ENCODE assay signal across 12 cellular contexts in genomic region chr11:12942157-12942556, GRCh38.
"Had no signal": no experiment of that assay in that cellular context is flagged by ENCODE, and none has a peak within 500 bp of the region (broad histone marks: within the 10 kb centered on the region; RNA-seq: fewer than 3 reads in every experiment).

No MANE protein-coding gene starts in this region.

- H3K27me3 ChIP-seq: ovary, stomach had no signal

- H3K4me1 ChIP-seq: stomach had no signal

- H3K36me3 ChIP-seq: ovary had no signal

- H3K9me3 Mint-ChIP-seq: central memory CD8-positive, alpha-beta T cell had no signal

- H3K27ac Mint-ChIP-seq: activated CD4-positive, alpha-beta memory T cell treated with anti-CD3 and anti-CD28 coated beads for 36 hours; activated naive CD8-positive, alpha-beta T cell treated with anti-CD3 and anti-CD28 coated beads for 36 hours had no signal

- H3K36me3 Mint-ChIP-seq: activated naive CD8-positive, alpha-beta T cell treated with anti-CD3 and anti-CD28 coated beads for 36 hours had no signal

- H3K27ac ChIP-seq: ovary, stomach, thoracic aorta had no signal

- H3K4me3 Mint-ChIP-seq: activated CD4-positive, alpha-beta memory T cell treated with anti-CD3 and anti-CD28 coated beads for 36 hours; activated naive CD8-positive, alpha-beta T cell treated with anti-CD3 and anti-CD28 coated beads for 36 hours; central memory CD8-positive, alpha-beta T cell had no signal

- ATAC-seq: mucosa of descending colon had no signal

- DNase-seq: activated CD4-positive, alpha-beta memory T cell treated with anti-CD3 and anti-CD28 coated beads for 36 hours; activated gamma-delta T cell; activated naive CD8-positive, alpha-beta T cell treated with anti-CD3 and anti-CD28 coated beads for 36 hours; activated T-cell treated with anti-CD3 and anti-CD28 coated beads, Interleukin-2, amount 50 U/mL, for 48 hours; aorta; dermis blood vessel endothelial cell; mammary epithelial cell; mucosa of descending colon; ovary; stomach had no signal

- H3K9me3 ChIP-seq: mucosa of descending colon, ovary had no signal

- H3K4me1 Mint-ChIP-seq: activated naive CD8-positive, alpha-beta T cell treated with anti-CD3 and anti-CD28 coated beads for 36 hours; central memory CD8-positive, alpha-beta T cell had no signal

- H3K4me3 ChIP-seq: mucosa of descending colon, ovary, stomach, thoracic aorta had no signal
